15 cellular contexts compared by ENCODE assay signal in genomic region chr6:113758725-113759576, GRCh38.
DNase-seq lines count a peak whose midpoint lies in the region; ATAC-seq, FAIRE-seq and TF ChIP-seq lines count a peak whose summit lies in the region.
"Had no signal": no experiment of that assay in that cellular context is flagged by ENCODE, and none has a peak within 500 bp of the region (broad histone marks: within the 10 kb centered on the region; RNA-seq: fewer than 3 reads in every experiment).

No MANE protein-coding gene starts in this region.

- H3K4me3 ChIP-seq in right lobe of liver, result no peak overlapping the region
- no peak overlapping the region for H3K4me3 ChIP-seq in HepG2 (replicated peaks in 1 of 3; ENCODE audit: insufficient read depth in 1 of 3, low read depth in 2 of 3, low read length in 3 of 3)
- no peak overlapping the region for H3K4me3 ChIP-seq in OCI-LY1 (ENCODE audit: low read depth, low read length, poor library complexity, severe bottlenecking)
- no peak overlapping the region for H3K4me3 ChIP-seq in foreskin fibroblast (ENCODE audit: low read depth in 1 of 2, low read length in 2 of 2)

- no peak overlapping the region for H3K4me3 Mint-ChIP-seq in immature natural killer cell
- H3K4me3 Mint-ChIP-seq: activated T-helper 1 cell treated with anti-CD3 and anti-CD28 coated beads, Interleukin-12 subunit alpha, Interleukin-12 subunit beta, Interleukin-2, Interleukin-4 antibody, amounts not matched to agents 30 ng/mL and 10 ng/mL and 1 ng/mL, durations not matched to agents 14 hours and 24 hours and 36 hours; brain had no signal

- ATAC-seq in right lobe of liver (peak; percentile 36 to 69 (median 56)), HepG2 (no peak), HG03457 (IDR thresholded peaks at IDR 0.05; ENCODE audit: unreplicated experiment) (no peak), GM18502 (IDR thresholded peaks at IDR 0.05; ENCODE audit: poor library complexity, unreplicated experiment) (no peak)
- ATAC-seq: stimulated activated naive CD8-positive, alpha-beta T cell treated with anti-CD3 and anti-CD28 coated beads, Interleukin-15, Interleukin-2, amounts not matched to agents 100 U/mL and 50 U/mL, for 24 hours had no signal

- H3K27ac ChIP-seq in right lobe of liver (no peak overlapping the region), HepG2 (ENCODE audit: extremely low read length, insufficient read depth, low read length) (no peak overlapping the region), OCI-LY1 (ENCODE audit: low read depth, low read length, poor library complexity, severe bottlenecking) (no peak overlapping the region)

- no peak for TF ChIP-seq EP300 in HepG2 (IDR thresholded peaks at IDR 0.05; ENCODE audit: low read depth in 2 of 2, low read length in 2 of 2)
- TF ChIP-seq EP300 in HepG2 (CRISPR knock-in tag; IDR thresholded peaks at IDR 0.05; ENCODE audit: borderline replicate concordance), result no peak

- intact Hi-C loops in right lobe of liver (cut with DNase I) (no loop called here), HepG2 (cut with micrococcal nuclease; ENCODE audit: unreplicated experiment) (no loop called here)

- H3K9me3 ChIP-seq in right lobe of liver (no peaks in the 10 kb centered on the region), HepG2 (ENCODE audit: low read length) (no peaks in the 10 kb centered on the region), OCI-LY1 (ENCODE audit: low read length) (no peaks in the 10 kb centered on the region)

- no peaks in the 10 kb centered on the region for H3K79me2 ChIP-seq in HepG2 (ENCODE audit: insufficient read depth, low read length)
- H3K79me2 ChIP-seq in OCI-LY1 (ENCODE audit: insufficient read depth, low read length), result no peaks in the 10 kb centered on the region

- no TSS peak for BruUV-seq in HepG2 (replicated peaks; lab: Mats Ljungman, UMichigan)

- POLR2A ChIA-PET in HepG2 (lab: Yijun Ruan, JAX), result no interaction called here

- H3K27me3 ChIP-seq in right lobe of liver (no peaks in the 10 kb centered on the region), HepG2 (ENCODE audit: control insufficient read depth in 1 of 2, insufficient read depth in 2 of 2, low read length in 2 of 2) (peaks cover 0 to 4% of the 10 kb centered on the region in 2 experiments; a peak in 1 of 5 replicates), OCI-LY1 (ENCODE audit: insufficient read depth, low read length) (no peaks in the 10 kb centered on the region)

- H2AFZ ChIP-seq in HepG2 (ENCODE audit: low read length) (no peak overlapping the region), OCI-LY1 (ENCODE audit: low read length) (0 out of 2 replicates have a peak overlapping the region, but pooled peaks have one; percentile 7)

- H4K20me1 ChIP-seq in HepG2 (ENCODE audit: insufficient read depth, low read length), result no peaks in the 10 kb centered on the region
- H4K20me1 ChIP-seq in OCI-LY1 (ENCODE audit: insufficient read depth, low read length), result no peaks in the 10 kb centered on the region

- TF ChIP-seq CTCF in right lobe of liver (IDR thresholded peaks at IDR 0.05) (no peak), HepG2 (CRISPR knock-in tag; IDR thresholded peaks at IDR 0.05) (no peak), OCI-LY1 (IDR thresholded peaks at IDR 0.05; ENCODE audit: low read length) (no peak), foreskin fibroblast (IDR thresholded peaks at IDR 0.05; ENCODE audit: low read depth, low read length) (no peak)

- no peak overlapping the region for H3K27ac Mint-ChIP-seq in immature natural killer cell
- H3K27ac Mint-ChIP-seq: activated T-helper 1 cell treated with anti-CD3 and anti-CD28 coated beads, Interleukin-12 subunit alpha, Interleukin-12 subunit beta, Interleukin-2, Interleukin-4 antibody, amounts not matched to agents 30 ng/mL and 10 ng/mL and 1 ng/mL, durations not matched to agents 14 hours and 24 hours and 36 hours; brain had no signal

- H3K4me1 Mint-ChIP-seq in immature natural killer cell, result no peaks in the 10 kb centered on the region

- in situ Hi-C loops in HepG2 (cut with HindIII; ENCODE audit: extremely low pct_ligation_motif_present, low pct_unique_long_range_greater_than_20kb), result no loop called here

- CTCF ChIA-PET in HepG2 (lab: Yijun Ruan, JAX; ENCODE audit: low intra/inter-chr PET ratio, low total read pairs), result no interaction called here

- TF ChIP-seq RAD21 in HepG2 (CRISPR knock-in tag; IDR thresholded peaks at IDR 0.05), result no peak

- H3K36me3 ChIP-seq in right lobe of liver (no peaks in the 10 kb centered on the region), HepG2 (replicated peaks in 1 of 2; ENCODE audit: control insufficient read depth in 1 of 2, insufficient read depth in 2 of 2, low read length in 2 of 2) (no peaks in the 10 kb centered on the region), OCI-LY1 (ENCODE audit: insufficient read depth, low read length) (no peaks in the 10 kb centered on the region)

- FAIRE-seq in HepG2 (lab: Jason Lieb, UNC), result no peak

- H3K4me1 ChIP-seq in right lobe of liver (no peaks in the 10 kb centered on the region), HepG2 (ENCODE audit: insufficient read depth, low read length) (peaks cover 9% of the 10 kb centered on the region; the same call in 1 of the 2 replicates), OCI-LY1 (ENCODE audit: insufficient read depth, low read length, severe bottlenecking) (peaks cover 20% of the 10 kb centered on the region)

- no peak for DNase-seq in right lobe of liver
- DNase-seq in HepG2 (ENCODE audit: low spot score), result no peak
- peak; percentile 14 to 38 for DNase-seq in foreskin fibroblast
- no peak for DNase-seq in immature natural killer cell
- no peak for DNase-seq in dedifferentiated amniotic fluid mesenchymal stem cell (ENCODE audit: extremely low spot score)
- DNase-seq: activated CD4-positive, alpha-beta T cell treated with anti-CD3 and anti-CD28 coated beads for 1 hour; Kasumi-1; SHP77; stimulated activated CD4-positive, alpha-beta T cell treated with anti-CD3 and anti-CD28 coated beads, Interleukin-1b, Interleukin-23, amount 100 ng/mL, for 48 hours; stimulated activated naive CD8-positive, alpha-beta T cell treated with anti-CD3 and anti-CD28 coated beads, Interleukin-15, Interleukin-2, amounts not matched to agents 100 U/mL and 50 U/mL, for 24 hours had no signal

- H3K4me2 ChIP-seq in HepG2 (ENCODE audit: low read depth, low read length) (no peak overlapping the region), OCI-LY1 (ENCODE audit: low read length) (no peak overlapping the region; the same call in 1 of the 2 replicates)

- H3K9me2 ChIP-seq in OCI-LY1 (ENCODE audit: low read depth, low read length), result no peaks in the 10 kb centered on the region

- no peaks in the 10 kb centered on the region for H3K27me3 Mint-ChIP-seq in immature natural killer cell (ENCODE audit: low read depth in 3 of 3)
- H3K27me3 Mint-ChIP-seq: brain had no signal

- 53% methylated on average over 2 of the region's 2 CpGs for WGBS in right lobe of liver (ENCODE audit: insufficient coverage, low coverage, low lambda C conversion rate, missing lambda C conversion rate)
- WGBS in HepG2 (ENCODE audit: low lambda C conversion rate), result 0% methylated on average over 2 of the region's 2 CpGs

- TF ChIP-seq POLR2A in right lobe of liver (IDR thresholded peaks at IDR 0.05) (no peak), HepG2 (IDR thresholded peaks at IDR 0.05; ENCODE audit: insufficient read depth in 1 of 2, low read depth in 2 of 2, low read length in 2 of 2) (no peak)

- no peaks in the 10 kb centered on the region for H3K36me3 Mint-ChIP-seq in immature natural killer cell
- H3K36me3 Mint-ChIP-seq: brain had no signal

- H3K9ac ChIP-seq in HepG2 (ENCODE audit: insufficient read depth, low read depth, low read length), result no peak overlapping the region
- no peak overlapping the region for H3K9ac ChIP-seq in OCI-LY1 (ENCODE audit: low read length)

- peaks cover 0 to 6% (median 0%) of the 10 kb centered on the region in 6 donors for H3K9me3 Mint-ChIP-seq in immature natural killer cell
- H3K9me3 Mint-ChIP-seq: activated T-helper 1 cell treated with anti-CD3 and anti-CD28 coated beads, Interleukin-12 subunit alpha, Interleukin-12 subunit beta, Interleukin-2, Interleukin-4 antibody, amounts not matched to agents 30 ng/mL and 10 ng/mL and 1 ng/mL, durations not matched to agents 14 hours and 24 hours and 36 hours had no signal

- no peaks in the 10 kb centered on the region for H3F3A ChIP-seq in OCI-LY1 (ENCODE audit: insufficient read depth, low read length)

TF ChIP-seq in HepG2, 621 proteins besides CTCF, POLR2A, EP300 and RAD21 (continues in another document):
- TF ChIP-seq, protein P1, sequence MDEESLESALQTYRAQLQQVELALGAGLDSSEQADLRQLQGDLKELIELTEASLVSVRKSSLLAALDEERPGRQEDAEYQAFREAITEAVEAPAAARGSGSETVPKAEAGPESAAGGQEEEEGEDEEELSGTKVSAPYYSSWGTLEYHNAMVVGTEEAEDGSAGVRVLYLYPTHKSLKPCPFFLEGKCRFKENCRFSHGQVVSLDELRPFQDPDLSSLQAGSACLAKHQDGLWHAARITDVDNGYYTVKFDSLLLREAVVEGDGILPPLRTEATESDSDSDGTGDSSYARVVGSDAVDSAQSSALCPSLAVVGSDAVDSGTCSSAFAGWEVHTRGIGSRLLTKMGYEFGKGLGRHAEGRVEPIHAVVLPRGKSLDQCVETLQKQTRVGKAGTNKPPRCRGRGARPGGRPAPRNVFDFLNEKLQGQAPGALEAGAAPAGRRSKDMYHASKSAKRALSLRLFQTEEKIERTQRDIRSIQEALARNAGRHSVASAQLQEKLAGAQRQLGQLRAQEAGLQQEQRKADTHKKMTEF (CRISPR knock-in tag; IDR thresholded peaks at IDR 0.05), result no peak

Comparison
In these comparisons a context has a peak if more than half of its experiments do, and no peak if none do; other contexts are left out.
1. ATAC-seq: peak in right lobe of liver (4 of 4); none in HepG2 (single experiment), HG03457 (single experiment) and GM18502 (single experiment).
2. DNase-seq: peak in foreskin fibroblast (2 of 2); none in right lobe of liver (0 of 3), HepG2 (single experiment), immature natural killer cell (0 of 3) and dedifferentiated amniotic fluid mesenchymal stem cell (single experiment).